ENCODE assay signal across 10 cellular contexts in genomic region chr1:150765977-150766301, GRCh38. TPM values are rescaled to one million over a fixed set of nuclear protein-coding genes. Genes with fewer than 3 reads are reported as not detected.
DNase-seq lines count a peak whose midpoint lies in the region; ATAC-seq and TF ChIP-seq lines count a peak whose summit lies in the region.
"Not testable (repeated sequence)": the region's sequence is repeated elsewhere in the genome, so short reads cannot be mapped to it uniquely, and the experiment has no call there.
"Had no signal": no experiment of that assay in that cellular context is flagged by ENCODE, and none has a peak within 500 bp of the region (broad histone marks: within the 10 kb centered on the region; RNA-seq: fewer than 3 reads in every experiment).

No MANE protein-coding gene starts in this region.

- H3K4me2 ChIP-seq in MM.1S (ENCODE audit: low read depth, low read length) = peak overlapping the region; percentile 79

- not testable (repeated sequence) for TF ChIP-seq RAD21 in liver (IDR thresholded peaks at IDR 0.05)

- H3K79me2 ChIP-seq in MM.1S (ENCODE audit: low read length) = not testable (repeated sequence)

- H3K4me3 ChIP-seq in MM.1S (ENCODE audit: low read length) (peak overlapping the region; percentile 65), breast epithelium (peak overlapping the region; percentile 35 to 59 (median 40)), liver (ENCODE audit: low read depth in 1 of 3, low read length in 3 of 3) (peak overlapping the region in 1 of 3 donors; percentile 77), skin epidermis (peak overlapping the region in 6 of 7 experiments; percentile 20 to 44 (median 29))

- H3K9me2 ChIP-seq in MM.1S (replicated peaks; ENCODE audit: insufficient read depth, low read length) = not testable (repeated sequence)

- not testable (repeated sequence) for TF ChIP-seq POLR2A in breast epithelium (IDR thresholded peaks at IDR 0.05)

- intact Hi-C loops in activated CD4-positive, alpha-beta memory T cell treated with anti-CD3 and anti-CD28 coated beads for 36 hours (cut with micrococcal nuclease) = loop anchor here (1.0 to 10.0 kb wide), 6 partner anchors 71 to 211 kb away; partner anchors contain the start of genes ENSA and GOLPH3L
- intact Hi-C loops in breast epithelium (cut with DNase I; ENCODE audit: low total_unique reads) = not testable (repeated sequence)

- CTCF ChIA-PET in activated CD4-positive, alpha-beta memory T cell treated with anti-CD3 and anti-CD28 coated beads for 36 hours (lab: Charles Lee) = interaction anchor here (0.6 to 1.7 kb wide), 3 partner anchors 11 to 147 kb away, joined by 3 to 6 read pairs (median 3); no protein-coding TSS in a partner anchor

- H3K36me3 Mint-ChIP-seq in activated CD4-positive, alpha-beta memory T cell treated with anti-CD3 and anti-CD28 coated beads for 36 hours = not testable (repeated sequence)

- H3K9me3 ChIP-seq in MM.1S (replicated peaks; ENCODE audit: insufficient read depth, low read length); breast epithelium; liver (ENCODE audit: control insufficient read depth in 4 of 4, low read length in 3 of 4): not testable (repeated sequence)

- H3K36me3 ChIP-seq in MM.1S (replicated peaks; ENCODE audit: insufficient read depth, low read length); breast epithelium; liver (ENCODE audit: control insufficient read depth in 4 of 4, insufficient read depth in 3 of 4, low read depth in 1 of 4, low read length in 3 of 4): not testable (repeated sequence)

- peaks cover 49% of the 10 kb centered on the region for H3K4me1 Mint-ChIP-seq in activated CD4-positive, alpha-beta memory T cell treated with anti-CD3 and anti-CD28 coated beads for 36 hours (ENCODE audit: low read depth)

- not testable (repeated sequence) for H3K27me3 Mint-ChIP-seq in activated CD4-positive, alpha-beta memory T cell treated with anti-CD3 and anti-CD28 coated beads for 36 hours

- peak overlapping the region; percentile 88 for H3K27ac Mint-ChIP-seq in activated CD4-positive, alpha-beta memory T cell treated with anti-CD3 and anti-CD28 coated beads for 36 hours

- peak overlapping the region; percentile 88 for H3K4me3 Mint-ChIP-seq in activated CD4-positive, alpha-beta memory T cell treated with anti-CD3 and anti-CD28 coated beads for 36 hours

- H3K9me3 Mint-ChIP-seq in activated CD4-positive, alpha-beta memory T cell treated with anti-CD3 and anti-CD28 coated beads for 36 hours = not testable (repeated sequence)

- DNase-seq in MM.1S; breast epithelium (ENCODE audit: low spot score in 2 of 2): not testable (repeated sequence)
- peak; percentile 37 for DNase-seq in activated CD4-positive, alpha-beta memory T cell treated with anti-CD3 and anti-CD28 coated beads for 36 hours

- ATAC-seq in GM18873 (IDR thresholded peaks at IDR 0.05; ENCODE audit: low FRiP score, unreplicated experiment) (peak; percentile 7), HG02870 (IDR thresholded peaks at IDR 0.05; ENCODE audit: unreplicated experiment) (peak; percentile 12)

- peaks cover 14% of the 10 kb centered on the region; the same call in 1 of the 2 replicates for H3K27me3 ChIP-seq in MM.1S (replicated peaks; ENCODE audit: insufficient read depth, low read length)
- not testable (repeated sequence) for H3K27me3 ChIP-seq in breast epithelium; liver (ENCODE audit: control insufficient read depth in 4 of 4, insufficient read depth in 4 of 4, low read length in 3 of 4)

- H4K20me1 ChIP-seq in MM.1S (ENCODE audit: insufficient read depth, low read length) = not testable (repeated sequence)

- not testable (repeated sequence) for TF ChIP-seq CTCF in MM.1S (IDR thresholded peaks at IDR 0.05; ENCODE audit: low read length); breast epithelium (IDR thresholded peaks at IDR 0.05); liver (IDR thresholded peaks at IDR 0.05; ENCODE audit: low read depth, low read length, missing input control)

- peaks cover 15% of the 10 kb centered on the region for H3K4me1 ChIP-seq in MM.1S (ENCODE audit: low read length)
- H3K4me1 ChIP-seq in breast epithelium = not testable (repeated sequence)
- peaks cover 0 to 10% (median 2%) of the 10 kb centered on the region in 4 donors for H3K4me1 ChIP-seq in liver (ENCODE audit: control insufficient read depth in 4 of 4, insufficient read depth in 4 of 4, low read length in 3 of 4)

- H3K27ac ChIP-seq in MM.1S (ENCODE audit: low read length) = peak overlapping the region; percentile 54; the same call in 1 of the 2 replicates
- peak overlapping the region; percentile 65 to 72 for H3K27ac ChIP-seq in breast epithelium
- peak overlapping the region; percentile 89 to 90 for H3K27ac ChIP-seq in liver (ENCODE audit: low read depth in 1 of 2, low read length in 2 of 2)
- peak overlapping the region in 20 of 21 experiments; percentile 33 to 93 (median 81) for H3K27ac ChIP-seq in skin epidermis

- WGBS in liver = 83% methylated on average over 1 of the region's 1 CpG

- POLR2A ChIA-PET in activated CD4-positive, alpha-beta memory T cell treated with anti-CD3 and anti-CD28 coated beads for 36 hours (lab: Charles Lee) = interaction anchor here (1.4 kb wide), 1 partner anchor 137 kb away, joined by 6 read pairs; the partner anchor contains the start of gene ENSA

- H3K9ac ChIP-seq in MM.1S (ENCODE audit: low read length) (peak overlapping the region; percentile 57; the same call in 1 of the 2 replicates), liver (ENCODE audit: low read depth in 1 of 2, low read length in 2 of 2) (peak overlapping the region; percentile 85 to 94)

- not testable (repeated sequence) for H3F3A ChIP-seq in MM.1S (ENCODE audit: insufficient read depth, low read length)

- H2AFZ ChIP-seq in MM.1S (ENCODE audit: low read length) = peak overlapping the region; percentile 88

RNA-seq across cellular contexts. Expression of gene CTSS, which starts 0.4 kb away (rescaled TPM):
- 10 to 100 TPM; 39.4 to 45.5 TPM for total RNA-seq in activated CD4-positive, alpha-beta memory T cell treated with anti-CD3 and anti-CD28 coated beads for 36 hours
- 100 to 1,000 TPM in 2 of 3 donors, 10 to 100 TPM in 1; 36.1 to 218 (median 153) TPM for total RNA-seq in breast epithelium
- total RNA-seq in liver = 100 to 1,000 TPM in 1 of 2 donors, 10 to 100 TPM in 1; 79.7 to 122 TPM
- 10 to 100 TPM; 17.3 to 45.1 TPM for polyA plus RNA-seq in liver
- total RNA-seq: H1 had no signal
- polyA plus RNA-seq: H1 had no signal

RNA-seq across cellular contexts. Expression of gene CTSK, which starts 42.1 kb away (rescaled TPM):
- 1 to 10 TPM; 1.4 to 1.7 TPM for total RNA-seq in activated CD4-positive, alpha-beta memory T cell treated with anti-CD3 and anti-CD28 coated beads for 36 hours
- 100 to 1,000 TPM; 111 to 590 (median 204) TPM for total RNA-seq in breast epithelium
- total RNA-seq in liver = 1 to 10 TPM; 2.2 to 3.8 TPM
- 1 to 10 TPM; 2.3 to 2.4 TPM for polyA plus RNA-seq in liver

RNA-seq across cellular contexts. Expression of gene HORMAD1, which starts 45.2 kb away (rescaled TPM):
- total RNA-seq in activated CD4-positive, alpha-beta memory T cell treated with anti-CD3 and anti-CD28 coated beads for 36 hours = not detected
- under 1 TPM in 2 of 3 donors, not detected in 1; 0.48 to 0.66 TPM for total RNA-seq in breast epithelium
- under 1 TPM; 0.47 to 0.92 TPM for total RNA-seq in liver
- polyA plus RNA-seq in liver = under 1 TPM; 0.06 to 0.24 TPM
- total RNA-seq: H1, RPMI7951 had no signal
- polyA plus RNA-seq: aorta, H1 had no signal

Comparison
In these comparisons a context has a peak if more than half of its experiments do, and no peak if none do; other contexts are left out.
1. RNA of gene CTSK, which starts 42.1 kb away (total RNA-seq): 111 to 590 TPM in breast epithelium; 2.2 to 3.8 TPM in liver and 1.4 to 1.7 TPM in activated CD4-positive, alpha-beta memory T cell treated with anti-CD3 and anti-CD28 coated beads for 36 hours; every median in the first group is over 10 times any median in the second.
2. Peak in every context shown above with its lines, with median percentiles within 50 percentile points of each other: H3K27ac ChIP-seq.